Comparison of ENCODE assay signal across 9 cellular contexts in the genomic region with DNA sequence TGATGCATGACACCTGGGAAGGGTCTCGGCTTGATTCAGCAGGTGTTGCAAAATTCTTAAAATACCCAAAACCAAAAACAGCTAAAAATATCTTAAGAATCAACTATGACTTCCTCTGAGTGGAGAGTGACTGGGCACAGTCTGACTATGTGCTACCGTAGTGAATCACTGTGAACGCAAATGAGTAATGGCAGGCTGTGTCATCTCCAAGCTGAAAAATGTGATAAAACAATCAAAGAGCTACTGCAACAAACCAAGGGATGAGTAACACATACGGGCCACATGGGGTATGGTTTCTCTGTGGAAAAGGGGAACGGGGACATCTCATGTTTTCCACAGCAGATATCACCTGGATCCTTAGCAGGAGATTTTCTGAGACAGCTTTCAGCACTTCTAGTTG.
DNase-seq lines count a peak whose midpoint lies in the region; ATAC-seq and TF ChIP-seq lines count a peak whose summit lies in the region.
"Had no signal": no experiment of that assay in that cellular context is flagged by ENCODE, and none has a peak within 500 bp of the region (broad histone marks: within the 10 kb centered on the region; RNA-seq: fewer than 3 reads in every experiment).

No MANE protein-coding gene starts in this region.

- intact Hi-C loops in left ventricle myocardium superior (cut with micrococcal nuclease) = no loop called here

- H3K4me3 ChIP-seq in epithelial cell of proximal tubule (ENCODE audit: low read depth, low read length) = no peak overlapping the region
- H3K4me3 ChIP-seq: prostate gland had no signal

- peak; percentile 48 for DNase-seq in GM03348 (ENCODE audit: low spot score)
- DNase-seq in GM20000 (ENCODE audit: low spot score) = peak; percentile 13
- DNase-seq in HPDE6-E6E7 (ENCODE audit: extremely low spot score) = peak; percentile 81
- peak; percentile 2 for DNase-seq in epithelial cell of proximal tubule (ENCODE audit: low read depth)
- DNase-seq in NCI-H774 (lab: John Stamatoyannopoulos, UW) = no peak
- DNase-seq in NCI-H69 (lab: John Stamatoyannopoulos, UW) = no peak
- DNase-seq in inferior parietal cortex (ENCODE audit: extremely low spot score) = no peak
- DNase-seq in left ventricle myocardium superior = no peak

- no peak for ATAC-seq in left ventricle myocardium superior

- TF ChIP-seq CTCF in GM20000 (IDR thresholded peaks at IDR 0.05; ENCODE audit: extremely low read depth, missing control alignments) (no peak), epithelial cell of proximal tubule (conservative IDR thresholded peaks at IDR 0.05; ENCODE audit: low read depth, low read length) (no peak)

Comparison
In these comparisons a context has a peak if more than half of its experiments do, and no peak if none do; other contexts are left out.
1. DNase-seq: peak in GM03348 (single experiment), GM20000 (single experiment), HPDE6-E6E7 (single experiment) and epithelial cell of proximal tubule (single experiment); none in NCI-H774 (single experiment), NCI-H69 (single experiment), inferior parietal cortex (single experiment) and left ventricle myocardium superior (single experiment).